ENCODE assay signal across 9 cellular contexts in the genomic region with DNA sequence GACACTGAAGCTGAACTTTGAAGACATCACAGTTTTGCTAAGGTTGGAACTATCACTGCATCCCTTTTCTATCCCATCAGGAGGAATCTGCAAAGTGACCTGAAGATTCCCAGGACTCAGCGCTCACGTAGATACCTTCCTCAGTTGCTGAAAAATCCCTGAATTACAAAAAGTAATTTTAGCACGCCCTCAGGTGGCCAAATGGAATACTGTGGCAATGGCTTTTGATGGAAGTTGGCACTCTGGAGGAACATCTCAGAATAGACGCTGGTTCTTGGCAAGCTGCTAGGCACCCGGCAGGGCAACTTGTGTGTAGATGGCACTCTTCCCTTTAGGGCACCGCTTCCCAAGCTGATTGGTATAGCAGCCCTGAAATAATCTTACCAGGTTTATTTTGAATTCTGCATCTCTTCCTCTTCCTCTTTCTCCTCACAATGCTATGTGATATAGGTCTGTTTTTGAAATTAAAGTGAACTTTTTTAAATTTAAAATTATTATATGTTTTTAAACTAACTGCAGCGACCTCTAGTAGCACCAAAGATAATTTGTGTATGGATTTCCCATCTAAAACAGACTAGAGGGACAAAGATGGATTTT. TPM values are rescaled to one million over a fixed set of nuclear protein-coding genes. Genes with fewer than 3 reads are reported as not detected.
DNase-seq lines count a peak whose midpoint lies in the region; ATAC-seq, FAIRE-seq and TF ChIP-seq lines count a peak whose summit lies in the region.
"Had no signal": no experiment of that assay in that cellular context is flagged by ENCODE, and none has a peak within 500 bp of the region (broad histone marks: within the 10 kb centered on the region; RNA-seq: fewer than 3 reads in every experiment).

No MANE protein-coding gene starts in this region.

- no peaks in the 10 kb centered on the region for H4K20me1 ChIP-seq in smooth muscle cell (ENCODE audit: low read depth)

- TF ChIP-seq CTCF in smooth muscle cell (IDR thresholded peaks at IDR 0.05; ENCODE audit: borderline replicate concordance, insufficient read depth, poor library complexity, severe bottlenecking) = peak; percentile 55

- no peak overlapping the region for H3K27ac ChIP-seq in smooth muscle cell (ENCODE audit: low read depth)
- H3K27ac ChIP-seq: SJCRH30 had no signal

- no peak for TF ChIP-seq POLR2A in GM12891 (IDR thresholded peaks at IDR 0.05; ENCODE audit: low read depth, low read length)

- no peaks in the 10 kb centered on the region for H3K4me1 ChIP-seq in smooth muscle cell (ENCODE audit: low read depth)
- H3K4me1 ChIP-seq: SJCRH30 had no signal

- no peak overlapping the region for H2AFZ ChIP-seq in smooth muscle cell (ENCODE audit: low read depth)

- no peaks in the 10 kb centered on the region for H3F3A ChIP-seq in smooth muscle cell (ENCODE audit: low read depth)

- DNase-seq in Ammon's horn (ENCODE audit: low spot score) (peak; percentile 71), GM12891 (ENCODE audit: insufficient read length, low spot score) (no peak), NCI-H446 treated with DMSO at 0.1 percent for 48 hours (lab: John Stamatoyannopoulos, UW) (peak; percentile 23), amygdala (lab: John Stamatoyannopoulos, UW) (peak in 51 of 56 donors; percentile 0 to 71 (median 14)), iPS-NIHi11 (ENCODE audit: low spot score) (peak; percentile 37), smooth muscle cell (lab: John Stamatoyannopoulos, UW; ENCODE audit: unreplicated experiment) (no peak), HTR-8/SVneo (ENCODE audit: insufficient read length, low spot score) (no peak)

- FAIRE-seq in GM12891 (lab: Jason Lieb, UNC) (peak; percentile 26), HTR-8/SVneo (lab: Jason Lieb, UNC) (no peak)

- H3K9me3 ChIP-seq in smooth muscle cell (replicated peaks; ENCODE audit: low read depth) = no peaks in the 10 kb centered on the region
- H3K9me3 ChIP-seq: SJCRH30 had no signal

- H3K27me3 ChIP-seq in smooth muscle cell (ENCODE audit: low read depth) = peaks cover 21% of the 10 kb centered on the region
- H3K27me3 ChIP-seq: SJCRH30 had no signal

- H3K4me3 ChIP-seq in smooth muscle cell = no peak overlapping the region
- H3K4me3 ChIP-seq: SJCRH30 had no signal

- H3K4me2 ChIP-seq in smooth muscle cell = no peak overlapping the region

- no peaks in the 10 kb centered on the region for H3K36me3 ChIP-seq in smooth muscle cell (ENCODE audit: low read depth)
- H3K36me3 ChIP-seq: SJCRH30 had no signal

- no peak overlapping the region for H3K9ac ChIP-seq in smooth muscle cell (ENCODE audit: low read depth)

- ATAC-seq in GM21515 (IDR thresholded peaks at IDR 0.05; ENCODE audit: unreplicated experiment) = no peak

- no peaks in the 10 kb centered on the region for H3K79me2 ChIP-seq in smooth muscle cell (ENCODE audit: low read depth)

- 21% methylated on average over 7 of the region's 7 CpGs for WGBS in smooth muscle cell (ENCODE audit: low lambda C conversion rate)

TF ChIP-seq in GM12891, 5 proteins besides CTCF, POLR2A, EP300 and RAD21:
- TF ChIP-seq POLR2AphosphoS5 (IDR thresholded peaks at IDR 0.05; ENCODE audit: low read depth, low read length) (no peak), SPI1 (IDR thresholded peaks at IDR 0.05; ENCODE audit: low read depth, low read length) (no peak), POU2F2 (IDR thresholded peaks at IDR 0.05; ENCODE audit: low read depth, low read length) (no peak)
TF ChIP-seq in GM12891: peak in this region for 0.

RNA-seq across cellular contexts. Expression of a gene that starts 16.3 kb away (rescaled TPM):
- polyA plus RNA-seq in GM12891 (2012; ENCODE audit: low read depth, missing spikeins) = not detected
- not detected in 2 replicates for total RNA-seq in smooth muscle cell
- 0.17 TPM in 1 of 2 replicates, not detected in the other for polyA plus RNA-seq in smooth muscle cell
- total RNA-seq: SJCRH30 had no signal

Comparison
In these comparisons a context has a peak if more than half of its experiments do, and no peak if none do; other contexts are left out.
1. DNase-seq: peak in Ammon's horn (single experiment), NCI-H446 treated with DMSO at 0.1 percent for 48 hours (single experiment), amygdala (51 of 56) and iPS-NIHi11 (single experiment); none in GM12891 (single experiment), smooth muscle cell (single experiment) and HTR-8/SVneo (single experiment).